8 cellular contexts compared by ENCODE assay signal in the genomic region with DNA sequence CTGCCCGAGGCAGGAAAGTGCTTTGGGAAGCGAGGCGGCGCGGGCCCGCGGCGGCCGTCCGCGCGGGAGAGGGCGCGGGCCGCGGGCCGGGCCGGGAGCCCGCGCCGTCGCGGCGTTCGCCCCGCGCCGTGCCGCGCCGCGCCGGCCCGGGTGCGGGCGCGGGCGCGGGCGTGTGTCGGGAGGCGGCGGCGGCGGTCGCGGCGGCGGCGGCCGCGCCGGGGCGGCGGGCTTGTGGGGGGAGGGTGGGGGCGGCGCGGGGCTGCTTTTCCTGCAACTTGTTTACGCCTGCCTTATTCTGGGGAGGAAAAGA.
DNase-seq lines count a peak whose midpoint lies in the region; ATAC-seq and TF ChIP-seq lines count a peak whose summit lies in the region.

No MANE protein-coding gene starts in this region.

- DNase-seq in RWPE1 (ENCODE audit: low spot score) (no peak), fibroblast of pulmonary artery (ENCODE audit: low read depth) (no peak), COLO829 (ENCODE audit: low spot score) (no peak)
- no peak for DNase-seq in central memory CD4-positive, alpha-beta T cell

- no peaks in the 10 kb centered on the region for H3K4me1 ChIP-seq in rectal smooth muscle tissue (ENCODE audit: control insufficient read depth, insufficient read depth, low read length)

- CTCF ChIA-PET in RWPE1 (lab: Yijun Ruan, JAX), result interaction anchor here (0.6 to 0.8 kb wide), 4 partner anchors 106 to 993 kb away, joined by 3 to 5 read pairs (median 4); no protein-coding TSS in a partner anchor

- peak overlapping the region; percentile 32 for H3K9ac ChIP-seq in rectal smooth muscle tissue (ENCODE audit: low read length)

- no peak for ATAC-seq in HG03175 (IDR thresholded peaks at IDR 0.05; ENCODE audit: unreplicated experiment)
- no peak for ATAC-seq in HG02884 (IDR thresholded peaks at IDR 0.05; ENCODE audit: unreplicated experiment)

- TF ChIP-seq CTCF in GM12875 (IDR thresholded peaks at IDR 0.05; ENCODE audit: borderline replicate concordance, insufficient read depth, low read depth, low read length), result no peak
- no peak for TF ChIP-seq CTCF in RWPE1 (conservative IDR thresholded peaks at IDR 0.05; ENCODE audit: low read depth)
- TF ChIP-seq CTCF in fibroblast of pulmonary artery (IDR thresholded peaks at IDR 0.05; ENCODE audit: low read length, missing control alignments), result no peak

- H3K27me3 ChIP-seq in rectal smooth muscle tissue (ENCODE audit: control insufficient read depth, insufficient read depth, low read length), result no peaks in the 10 kb centered on the region

- no peaks in the 10 kb centered on the region for H3K36me3 ChIP-seq in rectal smooth muscle tissue (ENCODE audit: control insufficient read depth, insufficient read depth, low read length)

- H3K4me3 ChIP-seq in GM12875 (ENCODE audit: low read depth, low read length) (peak overlapping the region; percentile 68), fibroblast of pulmonary artery (replicated peaks; ENCODE audit: low read depth, low read length) (peak overlapping the region; percentile 96), rectal smooth muscle tissue (ENCODE audit: low read length) (peak overlapping the region; percentile 84)

- POLR2A ChIA-PET in RWPE1 (lab: Yijun Ruan, JAX; ENCODE audit: low non-redundant PET), result no interaction called here

- H3K27ac ChIP-seq in RWPE1 (peak overlapping the region; percentile 93), rectal smooth muscle tissue (ENCODE audit: low read depth, low read length) (no peak overlapping the region)
